13 cellular contexts compared by ENCODE assay signal in genomic region chr1:108583757-108584156, GRCh38. TPM values are rescaled to one million over a fixed set of nuclear protein-coding genes. Genes with fewer than 3 reads are reported as not detected.
DNase-seq lines count a peak whose midpoint lies in the region; ATAC-seq and TF ChIP-seq lines count a peak whose summit lies in the region.
"Had no signal": no experiment of that assay in that cellular context is flagged by ENCODE, and none has a peak within 500 bp of the region (broad histone marks: within the 10 kb centered on the region; RNA-seq: fewer than 3 reads in every experiment).

No MANE protein-coding gene starts in this region.

- 47 to 69% (median 58%) methylated on average over 4 of the region's 4 CpGs for WGBS in heart left ventricle, 4 donors

- CTCF ChIA-PET in activated B cell treated with CpG ODN at 0.5 μM for 24 hours (lab: Charles Lee) = no interaction called here

- TF ChIP-seq POLR2A in heart left ventricle (IDR thresholded peaks at IDR 0.05) = no peak

- H3K4me3 Mint-ChIP-seq in activated B cell treated with CpG ODN at 0.5 μM for 24 hours (no peak overlapping the region), immature natural killer cell (no peak overlapping the region)
- H3K4me3 Mint-ChIP-seq: activated naive CD4-positive, alpha-beta T cell treated with anti-CD3 and anti-CD28 coated beads, Interleukin-2, amount 10 ng/mL, durations not matched to agents 7 days and 5 days had no signal

- H3K27ac ChIP-seq in heart left ventricle = peak overlapping the region in 2 of 12 donors; percentile 7 to 32
- H3K27ac ChIP-seq: parathyroid adenoma, vagina had no signal

- H3K27me3 Mint-ChIP-seq in activated B cell treated with CpG ODN at 0.5 μM for 24 hours (no peaks in the 10 kb centered on the region), immature natural killer cell (ENCODE audit: low read depth in 3 of 3) (no peaks in the 10 kb centered on the region)
- H3K27me3 Mint-ChIP-seq: activated naive CD4-positive, alpha-beta T cell treated with anti-CD3 and anti-CD28 coated beads, Interleukin-2, amount 10 ng/mL, durations not matched to agents 7 days and 5 days had no signal

- H3K27me3 ChIP-seq in heart left ventricle (no peaks in the 10 kb centered on the region), MG63 (no peaks in the 10 kb centered on the region)
- H3K27me3 ChIP-seq: vagina had no signal

- no peak for TF ChIP-seq CTCF in heart left ventricle (IDR thresholded peaks at IDR 0.05)
- TF ChIP-seq CTCF in activated B cell treated with CpG ODN at 0.5 μM for 24 hours (IDR thresholded peaks at IDR 0.05) = no peak

- POLR2A ChIA-PET in activated B cell treated with CpG ODN at 0.5 μM for 24 hours (lab: Charles Lee) = no interaction called here

- intact Hi-C loops in heart left ventricle (cut with DNase I) (loop anchor here in 1 of 10 donors (2.0 kb wide), 1 partner anchor 23 kb away; the partner anchor contains the start of gene EEIG2), cardiac septum (cut with DNase I) (no loop called here), activated B cell treated with CpG ODN at 0.5 μM for 24 hours (cut with micrococcal nuclease) (no loop called here)

- DNase-seq in heart left ventricle (no peak), cardiac septum (ENCODE audit: low spot score) (no peak), activated B cell treated with CpG ODN at 0.5 μM for 24 hours (no peak), immature natural killer cell (no peak), MG63 (no peak), COLO829 (ENCODE audit: low spot score) (no peak)
- no peak for DNase-seq in activated CD8-positive, alpha-beta memory T cell treated with anti-CD3 and anti-CD28 coated beads, Interleukin-2, amount 50 U/mL, for 48 hours
- DNase-seq: activated naive CD4-positive, alpha-beta T cell treated with anti-CD3 and anti-CD28 coated beads, Interleukin-2, amount 10 ng/mL, durations not matched to agents 7 days and 5 days; AML-193; mesendoderm had no signal

- H3K36me3 Mint-ChIP-seq in activated B cell treated with CpG ODN at 0.5 μM for 24 hours (ENCODE audit: low read depth) = peaks cover 11% of the 10 kb centered on the region
- H3K36me3 Mint-ChIP-seq in immature natural killer cell = peaks cover 0 to 3% (median 0%) of the 10 kb centered on the region in 3 donors
- H3K36me3 Mint-ChIP-seq: activated naive CD4-positive, alpha-beta T cell treated with anti-CD3 and anti-CD28 coated beads, Interleukin-2, amount 10 ng/mL, durations not matched to agents 7 days and 5 days had no signal

- peaks cover 29% of the 10 kb centered on the region for H3K4me1 Mint-ChIP-seq in activated B cell treated with CpG ODN at 0.5 μM for 24 hours
- peaks cover 29 to 69% of the 10 kb centered on the region in 2 donors for H3K4me1 Mint-ChIP-seq in immature natural killer cell
- H3K4me1 Mint-ChIP-seq: activated naive CD4-positive, alpha-beta T cell treated with anti-CD3 and anti-CD28 coated beads, Interleukin-2, amount 10 ng/mL, durations not matched to agents 7 days and 5 days had no signal

- H3K4me3 ChIP-seq in heart left ventricle (no peak overlapping the region), MG63 (no peak overlapping the region)
- H3K4me3 ChIP-seq: vagina had no signal

- H3K9me3 Mint-ChIP-seq in activated B cell treated with CpG ODN at 0.5 μM for 24 hours (peaks cover 9% of the 10 kb centered on the region), immature natural killer cell (peaks cover 0 to 13% (median 0%) of the 10 kb centered on the region in 6 donors)

- ATAC-seq in heart left ventricle = peak in 3 of 4 donors; percentile 35 to 64 (median 50)
- ATAC-seq in activated B cell treated with CpG ODN at 0.5 μM for 24 hours (ENCODE audit: low read depth) = no peak
- ATAC-seq in GM18519 (IDR thresholded peaks at IDR 0.05; ENCODE audit: low FRiP score, unreplicated experiment) = no peak

- H3K36me3 ChIP-seq in heart left ventricle = no peaks in the 10 kb centered on the region
- peaks cover 7% of the 10 kb centered on the region; the same call in 1 of the 2 replicates for H3K36me3 ChIP-seq in MG63
- H3K36me3 ChIP-seq: vagina had no signal

- H3K9me3 ChIP-seq in heart left ventricle (peaks cover 0 to 20% (median 12%) of the 10 kb centered on the region in 12 donors), MG63 (peaks cover 30% of the 10 kb centered on the region)

- H3K27ac Mint-ChIP-seq in activated B cell treated with CpG ODN at 0.5 μM for 24 hours (peak overlapping the region; percentile 62), immature natural killer cell (peak overlapping the region in 4 of 6 donors; percentile 1 to 52 (median 31))
- H3K27ac Mint-ChIP-seq: activated naive CD4-positive, alpha-beta T cell treated with anti-CD3 and anti-CD28 coated beads, Interleukin-2, amount 10 ng/mL, durations not matched to agents 7 days and 5 days had no signal

- peaks cover 0 to 36% (median 21%) of the 10 kb centered on the region in 12 donors for H3K4me1 ChIP-seq in heart left ventricle

RNA-seq across cellular contexts. Expression of gene EEIG2, which starts 23.9 kb away (rescaled TPM):
- total RNA-seq in heart left ventricle (10 to 100 TPM in 2 of 9 donors, 1 to 10 TPM in 7; 3.4 to 14.1 (median 6.0) TPM), cardiac septum (7.3 TPM), activated B cell treated with CpG ODN at 0.5 μM for 24 hours (7.0 and 7.1 TPM in 2 replicates)
- polyA plus RNA-seq in heart left ventricle (1 to 10 TPM; 1.2 to 2.6 TPM), immature natural killer cell (1 to 10 TPM; 1.3 to 1.6 (median 1.4) TPM)
- 26.7 and 47.5 TPM in 2 replicates for total RNA-seq in MG63 (2014; rRNA removed; shearing (Covaris generic); ENCODE audit: low replicate concordance)

Comparison
In these comparisons a context has a peak if more than half of its experiments do, and no peak if none do; other contexts are left out.
1. ATAC-seq: peak in heart left ventricle (3 of 4); none in activated B cell treated with CpG ODN at 0.5 μM for 24 hours (single experiment) and GM18519 (single experiment).